In the genomic region with DNA sequence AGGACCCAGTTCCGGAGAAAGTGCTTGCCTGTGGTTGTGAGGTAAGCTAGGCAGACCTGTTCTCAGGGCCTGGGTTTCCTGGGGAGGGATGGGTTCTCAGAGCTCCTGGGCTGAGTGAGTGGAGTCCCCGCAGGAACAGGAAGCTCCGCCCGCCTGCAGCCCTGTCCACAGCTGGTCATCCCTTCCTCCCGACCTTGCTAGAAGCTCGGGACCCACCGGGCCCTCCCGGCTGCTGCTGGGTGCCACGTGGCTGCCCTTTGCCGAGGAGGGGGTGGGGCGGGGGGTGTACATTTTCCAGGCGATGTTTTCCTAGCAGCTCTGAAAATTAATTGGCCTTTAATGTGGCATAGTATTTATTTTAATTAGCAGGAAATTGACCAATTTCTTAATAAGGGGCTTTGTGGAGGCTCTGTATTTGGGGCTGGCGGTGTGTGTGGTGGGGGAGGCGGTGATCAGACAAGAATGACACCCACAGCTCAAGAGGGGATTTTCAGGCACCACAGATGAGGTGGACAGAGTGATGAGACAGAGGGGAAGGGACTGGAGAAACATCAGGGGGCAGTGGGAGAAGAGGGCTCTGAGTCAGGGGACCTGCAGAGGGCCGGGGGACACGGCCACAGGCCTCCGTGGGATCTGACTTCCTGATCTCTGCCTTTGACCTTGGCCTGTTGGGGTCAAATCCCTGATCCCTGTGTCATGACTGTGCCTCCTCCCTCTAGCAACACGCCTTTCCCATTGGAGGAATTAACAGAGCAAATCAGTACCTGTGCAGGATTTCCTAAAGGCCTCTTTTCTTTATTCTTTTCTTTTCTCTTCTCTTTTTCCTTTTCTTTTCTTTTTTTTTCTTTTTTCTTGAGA, we compare ENCODE assay signal across 10 cellular contexts.
DNase-seq lines count a peak whose midpoint lies in the region; ATAC-seq and TF ChIP-seq lines count a peak whose summit lies in the region.
"Had no signal": no experiment of that assay in that cellular context is flagged by ENCODE, and none has a peak within 500 bp of the region (broad histone marks: within the 10 kb centered on the region; RNA-seq: fewer than 3 reads in every experiment).

No MANE protein-coding gene starts in this region.

- TF ChIP-seq CTCF in fibroblast of the aortic adventitia (IDR thresholded peaks at IDR 0.05; ENCODE audit: insufficient read depth, low read length) = no peak
- TF ChIP-seq CTCF in osteoblast (IDR thresholded peaks at IDR 0.05; ENCODE audit: extremely low read depth, low read depth, low read length) = no peak
- TF ChIP-seq CTCF in PC-3 (conservative IDR thresholded peaks at IDR 0.05; ENCODE audit: low read depth, low read length) = no peak

- no peaks in the 10 kb centered on the region for H3K9me3 ChIP-seq in osteoblast (ENCODE audit: low read depth, low read length)
- H3K9me3 ChIP-seq in PC-3 (ENCODE audit: low read length) = no peaks in the 10 kb centered on the region

- no peaks in the 10 kb centered on the region for H3F3A ChIP-seq in PC-3 (ENCODE audit: low read length, unreplicated experiment)

- H4K20me1 ChIP-seq in osteoblast (ENCODE audit: insufficient read depth, low read length) (no peaks in the 10 kb centered on the region), PC-3 (ENCODE audit: low read length) (no peaks in the 10 kb centered on the region)

- ATAC-seq in T-cell (replicated peaks in 1 of 4) (peak in 2 of 4 experiments; percentile 46), PC-3 (no peak), HG03280 (IDR thresholded peaks at IDR 0.05; ENCODE audit: unreplicated experiment) (no peak)

- peak overlapping the region; percentile 67 to 79 for H3K27ac Mint-ChIP-seq in T-cell

- BruUV-seq in PC-3 (replicated peaks; lab: Mats Ljungman, UMichigan) = no TSS peak

- H3K27ac ChIP-seq in osteoblast (ENCODE audit: low read depth, low read length) (no peak overlapping the region), PC-3 (ENCODE audit: low read length) (no peak overlapping the region)
- H3K27ac ChIP-seq: epithelial cell of prostate had no signal

- CTCF ChIA-PET in T-cell (lab: Charles Lee) (no interaction called here), PC-3 (lab: Charles Lee) (no interaction called here)

- peak overlapping the region; percentile 62 for H2AFZ ChIP-seq in osteoblast (ENCODE audit: low read length)
- H2AFZ ChIP-seq in PC-3 (ENCODE audit: low read length) = no peak overlapping the region

- H3K4me1 ChIP-seq in osteoblast (ENCODE audit: insufficient read depth, low read length) (no peaks in the 10 kb centered on the region), PC-3 (ENCODE audit: insufficient read depth, low read length) (no peaks in the 10 kb centered on the region)

- H3K4me1 Mint-ChIP-seq in T-cell = peaks cover 15 to 23% (median 15%) of the 10 kb centered on the region in 3 donors

- no peak overlapping the region for H3K4me3 Mint-ChIP-seq in T-cell

- POLR2A ChIA-PET in T-cell (lab: Charles Lee) (no interaction called here), PC-3 (lab: Charles Lee; ENCODE audit: unreplicated experiment) (no interaction called here)

- H3K79me2 ChIP-seq in osteoblast (ENCODE audit: insufficient read depth, low read length) (no peaks in the 10 kb centered on the region), PC-3 (ENCODE audit: low read length) (no peaks in the 10 kb centered on the region)

- H3K36me3 ChIP-seq in osteoblast (ENCODE audit: insufficient read depth, low read length) (no peaks in the 10 kb centered on the region), PC-3 (ENCODE audit: low read depth, low read length) (no peaks in the 10 kb centered on the region)

- no peak overlapping the region for H3K4me3 ChIP-seq in fibroblast of the aortic adventitia (ENCODE audit: low read depth, low read length)
- no peak overlapping the region for H3K4me3 ChIP-seq in osteoblast (ENCODE audit: insufficient read depth, low read length)
- H3K4me3 ChIP-seq in PC-3 (ENCODE audit: low read length) = no peak overlapping the region

- H3K27me3 Mint-ChIP-seq in T-cell = no peaks in the 10 kb centered on the region

- no peaks in the 10 kb centered on the region for H3K9me3 Mint-ChIP-seq in T-cell

- H3K27me3 ChIP-seq in osteoblast (ENCODE audit: insufficient read depth, low read length) = no peaks in the 10 kb centered on the region
- H3K27me3 ChIP-seq in PC-3 (ENCODE audit: low read length) = no peaks in the 10 kb centered on the region

- peak; percentile 55 for DNase-seq in NCI-H748 (lab: John Stamatoyannopoulos, UW; ENCODE audit: unreplicated experiment)
- no peak for DNase-seq in NCI-H748 treated with DMSO at 0.1 percent for 48 hours (lab: John Stamatoyannopoulos, UW)
- no peak for DNase-seq in T-cell
- DNase-seq in fibroblast of the aortic adventitia (ENCODE audit: low read depth) = peak; percentile 12
- DNase-seq in osteoblast (ENCODE audit: insufficient read length, low spot score, missing footprints) = no peak
- DNase-seq in PC-3 = no peak
- no peak for DNase-seq in posterior vena cava (ENCODE audit: low spot score)
- DNase-seq: SIG-M5 had no signal

- H3K36me3 Mint-ChIP-seq in T-cell = no peaks in the 10 kb centered on the region

- intact Hi-C loops in PC-3 (cut with micrococcal nuclease) (no loop called here), posterior vena cava (cut with DNase I) (loop anchor here in 1 of 2 donors (10.0 kb wide), 1 partner anchor 982 kb away; no protein-coding TSS in a partner anchor)

- no peak overlapping the region for H3K4me2 ChIP-seq in osteoblast (ENCODE audit: insufficient read depth, low read length)
- no peak overlapping the region for H3K4me2 ChIP-seq in PC-3 (ENCODE audit: low read length)

- no peak overlapping the region for H3K9ac ChIP-seq in PC-3 (ENCODE audit: low read length)

- H3K9me2 ChIP-seq in PC-3 (replicated peaks; ENCODE audit: low read length) = no peaks in the 10 kb centered on the region

Comparison
In these comparisons a context has a peak if more than half of its experiments do, and no peak if none do; other contexts are left out.
1. DNase-seq: peak in NCI-H748 (single experiment) and fibroblast of the aortic adventitia (single experiment); none in NCI-H748 treated with DMSO at 0.1 percent for 48 hours (single experiment), T-cell (0 of 34), osteoblast (single experiment), PC-3 (single experiment) and posterior vena cava (single experiment).